Comparison of ENCODE assay signal across 1 cellular context in the genomic region with DNA sequence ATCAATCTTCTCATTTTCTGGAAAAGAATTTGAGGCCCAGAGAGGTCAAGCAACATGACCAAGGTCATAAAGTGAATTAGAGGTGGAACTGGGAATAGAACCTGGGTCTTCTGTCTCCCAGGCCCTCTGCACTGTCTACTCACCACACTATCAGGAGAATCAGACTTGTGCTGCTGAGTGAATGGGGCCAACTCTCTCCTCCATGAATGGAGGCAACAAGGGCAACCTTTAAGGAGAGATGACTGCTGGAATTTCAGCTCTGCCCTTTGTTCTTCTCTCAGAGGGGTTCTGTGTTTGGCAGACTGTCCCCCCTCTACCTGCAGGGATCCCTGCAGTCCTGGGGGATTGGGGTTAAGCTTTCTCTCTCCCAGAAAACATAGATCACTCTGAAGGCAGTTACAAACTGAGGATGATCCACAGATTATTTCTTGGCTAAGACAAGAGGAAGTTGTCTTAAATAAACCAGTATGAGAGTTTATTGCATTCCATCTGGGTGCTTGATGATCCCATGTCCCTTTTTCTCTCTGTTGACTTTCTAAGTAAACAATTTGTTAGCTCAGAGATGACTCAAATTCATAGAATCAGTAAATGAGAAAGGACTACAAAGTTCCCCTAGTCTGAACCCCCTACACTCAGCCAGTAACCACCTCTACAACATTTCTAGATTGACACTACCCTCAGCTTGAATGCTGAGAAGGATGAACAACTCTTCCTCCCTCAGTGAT.
A peak's percentile ranks its signal among the peaks of the same experiment; 100 is the strongest.
TF ChIP-seq lines count a peak whose summit lies in the region.

No MANE protein-coding gene starts in this region.

TF ChIP-seq in K562, 482 proteins besides CTCF, POLR2A, EP300 and RAD21 (continued from another document):
- TF ChIP-seq JUND (IDR thresholded peaks at IDR 0.05; ENCODE audit: borderline replicate concordance, low read depth, low read length) (no peak; the same call in 1 of the 2 replicates), JUND (tag; IDR thresholded peaks at IDR 0.05; ENCODE audit: borderline replicate concordance, low read depth, low read length) (0 out of 3 replicates have a peak, but pooled peaks have one; percentile 9), TBP (optimal IDR thresholded peaks at IDR 0.05; ENCODE audit: low read depth, low read length) (peak; percentile 94), MECOM (CRISPR knock-in tag; IDR thresholded peaks at IDR 0.05) (peak; percentile 21; the same call in 1 of the 2 replicates), ZNF589 (CRISPR knock-in tag; IDR thresholded peaks at IDR 0.05; ENCODE audit: low read depth) (peak; percentile 97), ZNF57 (CRISPR knock-in tag; IDR thresholded peaks at IDR 0.05) (no peak), PRPF4 (IDR thresholded peaks at IDR 0.05; ENCODE audit: insufficient read depth, low read depth, low read length, poor library complexity, severe bottlenecking) (no peak), TAF15 (IDR thresholded peaks at IDR 0.05; ENCODE audit: low read depth, low read length) (no peak), ZNF24 (IDR thresholded peaks at IDR 0.05) (no peak), ZNF584 (CRISPR knock-in tag; IDR thresholded peaks at IDR 0.05; ENCODE audit: low read depth) (peak; percentile 97), YY1 (IDR thresholded peaks at IDR 0.05; ENCODE audit: borderline replicate concordance in 1 of 3, control insufficient read depth in 1 of 3, extremely low read depth in 1 of 3, insufficient read depth in 3 of 3, insufficient read length in 1 of 3, insufficient replicate concordance in 2 of 3, low read depth in 1 of 3, low read length in 2 of 3) (peak in 1 of 3 experiments; percentile 49), ZNF311 (CRISPR knock-in tag; IDR thresholded peaks at IDR 0.05) (peak; percentile 64)
- TF ChIP-seq, protein P1, sequence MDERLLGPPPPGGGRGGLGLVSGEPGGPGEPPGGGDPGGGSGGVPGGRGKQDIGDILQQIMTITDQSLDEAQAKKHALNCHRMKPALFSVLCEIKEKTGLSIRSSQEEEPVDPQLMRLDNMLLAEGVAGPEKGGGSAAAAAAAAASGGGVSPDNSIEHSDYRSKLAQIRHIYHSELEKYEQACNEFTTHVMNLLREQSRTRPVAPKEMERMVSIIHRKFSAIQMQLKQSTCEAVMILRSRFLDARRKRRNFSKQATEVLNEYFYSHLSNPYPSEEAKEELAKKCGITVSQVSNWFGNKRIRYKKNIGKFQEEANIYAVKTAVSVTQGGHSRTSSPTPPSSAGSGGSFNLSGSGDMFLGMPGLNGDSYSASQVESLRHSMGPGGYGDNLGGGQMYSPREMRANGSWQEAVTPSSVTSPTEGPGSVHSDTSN (CRISPR knock-in tag; IDR thresholded peaks at IDR 0.05; ENCODE audit: low read depth): no peak
- TF ChIP-seq, protein P1 (tag; conservative IDR thresholded peaks at IDR 0.05; ENCODE audit: low read depth): peak; percentile 50; the same call in 1 of the 2 replicates
- TF ChIP-seq, protein P2, sequence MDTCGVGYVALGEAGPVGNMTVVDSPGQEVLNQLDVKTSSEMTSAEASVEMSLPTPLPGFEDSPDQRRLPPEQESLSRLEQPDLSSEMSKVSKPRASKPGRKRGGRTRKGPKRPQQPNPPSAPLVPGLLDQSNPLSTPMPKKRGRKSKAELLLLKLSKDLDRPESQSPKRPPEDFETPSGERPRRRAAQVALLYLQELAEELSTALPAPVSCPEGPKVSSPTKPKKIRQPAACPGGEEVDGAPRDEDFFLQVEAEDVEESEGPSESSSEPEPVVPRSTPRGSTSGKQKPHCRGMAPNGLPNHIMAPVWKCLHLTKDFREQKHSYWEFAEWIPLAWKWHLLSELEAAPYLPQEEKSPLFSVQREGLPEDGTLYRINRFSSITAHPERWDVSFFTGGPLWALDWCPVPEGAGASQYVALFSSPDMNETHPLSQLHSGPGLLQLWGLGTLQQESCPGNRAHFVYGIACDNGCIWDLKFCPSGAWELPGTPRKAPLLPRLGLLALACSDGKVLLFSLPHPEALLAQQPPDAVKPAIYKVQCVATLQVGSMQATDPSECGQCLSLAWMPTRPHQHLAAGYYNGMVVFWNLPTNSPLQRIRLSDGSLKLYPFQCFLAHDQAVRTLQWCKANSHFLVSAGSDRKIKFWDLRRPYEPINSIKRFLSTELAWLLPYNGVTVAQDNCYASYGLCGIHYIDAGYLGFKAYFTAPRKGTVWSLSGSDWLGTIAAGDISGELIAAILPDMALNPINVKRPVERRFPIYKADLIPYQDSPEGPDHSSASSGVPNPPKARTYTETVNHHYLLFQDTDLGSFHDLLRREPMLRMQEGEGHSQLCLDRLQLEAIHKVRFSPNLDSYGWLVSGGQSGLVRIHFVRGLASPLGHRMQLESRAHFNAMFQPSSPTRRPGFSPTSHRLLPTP (IDR thresholded peaks at IDR 0.05; ENCODE audit: borderline replicate concordance, extremely low read depth, insufficient read length): peak; percentile 30
- TF ChIP-seq, protein P3, sequence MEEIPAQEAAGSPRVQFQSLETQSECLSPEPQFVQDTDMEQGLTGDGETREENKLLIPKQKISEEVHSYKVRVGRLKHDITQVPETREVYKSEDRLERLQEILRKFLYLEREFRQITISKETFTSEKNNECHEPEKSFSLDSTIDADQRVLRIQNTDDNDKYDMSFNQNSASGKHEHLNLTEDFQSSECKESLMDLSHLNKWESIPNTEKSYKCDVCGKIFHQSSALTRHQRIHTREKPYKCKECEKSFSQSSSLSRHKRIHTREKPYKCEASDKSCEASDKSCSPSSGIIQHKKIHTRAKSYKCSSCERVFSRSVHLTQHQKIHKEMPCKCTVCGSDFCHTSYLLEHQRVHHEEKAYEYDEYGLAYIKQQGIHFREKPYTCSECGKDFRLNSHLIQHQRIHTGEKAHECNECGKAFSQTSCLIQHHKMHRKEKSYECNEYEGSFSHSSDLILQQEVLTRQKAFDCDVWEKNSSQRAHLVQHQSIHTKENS (CRISPR knock-in tag; IDR thresholded peaks at IDR 0.05): no peak
- TF ChIP-seq, protein P4, sequence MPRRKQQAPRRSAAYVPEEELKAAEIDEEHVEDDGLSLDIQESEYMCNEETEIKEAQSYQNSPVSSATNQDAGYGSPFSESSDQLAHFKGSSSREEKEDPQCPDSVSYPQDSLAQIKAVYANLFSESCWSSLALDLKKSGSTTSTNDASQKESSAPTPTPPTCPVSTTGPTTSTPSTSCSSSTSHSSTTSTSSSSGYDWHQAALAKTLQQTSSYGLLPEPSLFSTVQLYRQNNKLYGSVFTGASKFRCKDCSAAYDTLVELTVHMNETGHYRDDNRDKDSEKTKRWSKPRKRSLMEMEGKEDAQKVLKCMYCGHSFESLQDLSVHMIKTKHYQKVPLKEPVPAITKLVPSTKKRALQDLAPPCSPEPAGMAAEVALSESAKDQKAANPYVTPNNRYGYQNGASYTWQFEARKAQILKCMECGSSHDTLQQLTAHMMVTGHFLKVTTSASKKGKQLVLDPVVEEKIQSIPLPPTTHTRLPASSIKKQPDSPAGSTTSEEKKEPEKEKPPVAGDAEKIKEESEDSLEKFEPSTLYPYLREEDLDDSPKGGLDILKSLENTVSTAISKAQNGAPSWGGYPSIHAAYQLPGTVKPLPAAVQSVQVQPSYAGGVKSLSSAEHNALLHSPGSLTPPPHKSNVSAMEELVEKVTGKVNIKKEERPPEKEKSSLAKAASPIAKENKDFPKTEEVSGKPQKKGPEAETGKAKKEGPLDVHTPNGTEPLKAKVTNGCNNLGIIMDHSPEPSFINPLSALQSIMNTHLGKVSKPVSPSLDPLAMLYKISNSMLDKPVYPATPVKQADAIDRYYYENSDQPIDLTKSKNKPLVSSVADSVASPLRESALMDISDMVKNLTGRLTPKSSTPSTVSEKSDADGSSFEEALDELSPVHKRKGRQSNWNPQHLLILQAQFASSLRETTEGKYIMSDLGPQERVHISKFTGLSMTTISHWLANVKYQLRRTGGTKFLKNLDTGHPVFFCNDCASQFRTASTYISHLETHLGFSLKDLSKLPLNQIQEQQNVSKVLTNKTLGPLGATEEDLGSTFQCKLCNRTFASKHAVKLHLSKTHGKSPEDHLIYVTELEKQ (CRISPR knock-in tag; IDR thresholded peaks at IDR 0.05): 0 out of 2 replicates have a peak, but pooled peaks have one; percentile 44
- TF ChIP-seq, protein P5, sequence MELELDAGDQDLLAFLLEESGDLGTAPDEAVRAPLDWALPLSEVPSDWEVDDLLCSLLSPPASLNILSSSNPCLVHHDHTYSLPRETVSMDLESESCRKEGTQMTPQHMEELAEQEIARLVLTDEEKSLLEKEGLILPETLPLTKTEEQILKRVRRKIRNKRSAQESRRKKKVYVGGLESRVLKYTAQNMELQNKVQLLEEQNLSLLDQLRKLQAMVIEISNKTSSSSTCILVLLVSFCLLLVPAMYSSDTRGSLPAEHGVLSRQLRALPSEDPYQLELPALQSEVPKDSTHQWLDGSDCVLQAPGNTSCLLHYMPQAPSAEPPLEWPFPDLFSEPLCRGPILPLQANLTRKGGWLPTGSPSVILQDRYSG (tag; conservative IDR thresholded peaks at IDR 0.05; ENCODE audit: low read depth): peak; percentile 91
- TF ChIP-seq, protein P6, sequence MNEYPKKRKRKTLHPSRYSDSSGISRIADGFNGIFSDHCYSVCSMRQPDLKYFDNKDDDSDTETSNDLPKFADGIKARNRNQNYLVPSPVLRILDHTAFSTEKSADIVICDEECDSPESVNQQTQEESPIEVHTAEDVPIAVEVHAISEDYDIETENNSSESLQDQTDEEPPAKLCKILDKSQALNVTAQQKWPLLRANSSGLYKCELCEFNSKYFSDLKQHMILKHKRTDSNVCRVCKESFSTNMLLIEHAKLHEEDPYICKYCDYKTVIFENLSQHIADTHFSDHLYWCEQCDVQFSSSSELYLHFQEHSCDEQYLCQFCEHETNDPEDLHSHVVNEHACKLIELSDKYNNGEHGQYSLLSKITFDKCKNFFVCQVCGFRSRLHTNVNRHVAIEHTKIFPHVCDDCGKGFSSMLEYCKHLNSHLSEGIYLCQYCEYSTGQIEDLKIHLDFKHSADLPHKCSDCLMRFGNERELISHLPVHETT (CRISPR knock-in tag; conservative IDR thresholded peaks at IDR 0.05 in 1 of 2, IDR thresholded peaks at IDR 0.05 in 1 of 2): peak in 1 of 2 experiments; percentile 85; a peak in 1 of 4 replicates
- TF ChIP-seq, protein P7, sequence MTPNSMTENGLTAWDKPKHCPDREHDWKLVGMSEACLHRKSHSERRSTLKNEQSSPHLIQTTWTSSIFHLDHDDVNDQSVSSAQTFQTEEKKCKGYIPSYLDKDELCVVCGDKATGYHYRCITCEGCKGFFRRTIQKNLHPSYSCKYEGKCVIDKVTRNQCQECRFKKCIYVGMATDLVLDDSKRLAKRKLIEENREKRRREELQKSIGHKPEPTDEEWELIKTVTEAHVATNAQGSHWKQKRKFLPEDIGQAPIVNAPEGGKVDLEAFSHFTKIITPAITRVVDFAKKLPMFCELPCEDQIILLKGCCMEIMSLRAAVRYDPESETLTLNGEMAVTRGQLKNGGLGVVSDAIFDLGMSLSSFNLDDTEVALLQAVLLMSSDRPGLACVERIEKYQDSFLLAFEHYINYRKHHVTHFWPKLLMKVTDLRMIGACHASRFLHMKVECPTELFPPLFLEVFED (CRISPR knock-in tag; conservative IDR thresholded peaks at IDR 0.05): no peak
